19 cellular contexts compared by ENCODE assay signal in genomic region chr1:167790117-167790516, GRCh38.
DNase-seq lines count a peak whose midpoint lies in the region; ATAC-seq and TF ChIP-seq lines count a peak whose summit lies in the region.
"Had no signal": no experiment of that assay in that cellular context is flagged by ENCODE, and none has a peak within 500 bp of the region (broad histone marks: within the 10 kb centered on the region; RNA-seq: fewer than 3 reads in every experiment).

No MANE protein-coding gene starts in this region.

- intact Hi-C loops in mammary epithelial cell (cut with micrococcal nuclease) = loop anchor here (10.0 kb wide), 1 partner anchor 695 kb away; no protein-coding TSS in a partner anchor
- intact Hi-C loops in body of pancreas (cut with DNase I) = no loop called here

- ATAC-seq in DND-41 (ENCODE audit: insufficient read depth, low read depth) (no peak), body of pancreas (no peak), HG03460 (IDR thresholded peaks at IDR 0.05; ENCODE audit: unreplicated experiment) (no peak)
- ATAC-seq: lower lobe of right lung; naive thymus-derived CD4-positive, alpha-beta T cell had no signal

- H2AFZ ChIP-seq in DND-41 (ENCODE audit: low read depth, low read length) (no peak overlapping the region), mammary epithelial cell (ENCODE audit: low read depth, low read length) (no peak overlapping the region)

- CTCF ChIA-PET in mammary epithelial cell (lab: Charles Lee; ENCODE audit: low non-redundant PET) = interaction anchor here (0.8 kb wide), 1 partner anchor 13 kb away, joined by 5 read pairs; no protein-coding TSS in a partner anchor

- BruUV-seq in mammary epithelial cell (replicated peaks; lab: Mats Ljungman, UMichigan) = no TSS peak

- peaks cover 54% of the 10 kb centered on the region for H3K36me3 ChIP-seq in DND-41 (ENCODE audit: insufficient read depth, low read length)
- H3K36me3 ChIP-seq in mammary epithelial cell (ENCODE audit: insufficient read depth, low read length) = peaks cover 16% of the 10 kb centered on the region
- peaks cover 2 to 7% of the 10 kb centered on the region in 2 donors for H3K36me3 ChIP-seq in body of pancreas (replicated peaks in 1 of 2; ENCODE audit: insufficient read depth in 1 of 2, low read depth in 2 of 2)

- no peak for TF ChIP-seq POLR2A in body of pancreas (IDR thresholded peaks at IDR 0.05)

- H4K20me1 ChIP-seq in DND-41 (ENCODE audit: insufficient read depth, low read length) (peaks cover 3% of the 10 kb centered on the region; the same call in 1 of the 2 replicates), mammary epithelial cell (ENCODE audit: insufficient read depth, low read length) (no peaks in the 10 kb centered on the region)

- H3K27me3 ChIP-seq in DND-41 (ENCODE audit: insufficient read depth, low read length, poor library complexity) (no peaks in the 10 kb centered on the region), mammary epithelial cell (ENCODE audit: insufficient read depth, low read length) (no peaks in the 10 kb centered on the region), body of pancreas (no peaks in the 10 kb centered on the region)
- H3K27me3 ChIP-seq: heart left ventricle, pancreas had no signal

- dilution Hi-C loops in mammary epithelial cell (cut with HindIII; ENCODE audit: low sequenced_read_pairs) = loop anchor here (10.0 kb wide), 1 partner anchor 185 kb away; no protein-coding TSS in a partner anchor

- H3K4me3 ChIP-seq in DND-41 (ENCODE audit: low read depth in 1 of 2, low read length in 2 of 2) = no peak overlapping the region
- no peak overlapping the region for H3K4me3 ChIP-seq in mammary epithelial cell (replicated peaks in 1 of 3; ENCODE audit: insufficient read depth in 1 of 3, low read depth in 2 of 3, low read length in 3 of 3)
- no peak overlapping the region for H3K4me3 ChIP-seq in body of pancreas
- H3K4me3 ChIP-seq: heart left ventricle, lower lobe of right lung, pancreas had no signal

- 0 out of 2 replicates have a peak overlapping the region, but pooled peaks have one; percentile 3 for H3K27ac ChIP-seq in DND-41 (ENCODE audit: low read length)
- peak overlapping the region; percentile 78 for H3K27ac ChIP-seq in mammary epithelial cell (ENCODE audit: insufficient read depth, low read depth, low read length)
- no peak overlapping the region for H3K27ac ChIP-seq in body of pancreas
- H3K27ac ChIP-seq: lower lobe of right lung, pancreas, VCaP had no signal

- in situ Hi-C loops in mammary epithelial cell (cut with MboI; ENCODE audit: low sequenced_read_pairs in 2 of 2) = no loop called here

- no peaks in the 10 kb centered on the region for H3K9me3 ChIP-seq in DND-41 (ENCODE audit: insufficient read depth, low read length, severe bottlenecking)
- H3K9me3 ChIP-seq in mammary epithelial cell (replicated peaks; ENCODE audit: insufficient read depth, low read length) = no peaks in the 10 kb centered on the region
- no peaks in the 10 kb centered on the region for H3K9me3 ChIP-seq in body of pancreas
- H3K9me3 ChIP-seq: heart left ventricle, lower lobe of right lung, pancreas had no signal

- H3K4me2 ChIP-seq in DND-41 (ENCODE audit: insufficient read depth, low read length) = no peak overlapping the region
- peak overlapping the region; percentile 45 for H3K4me2 ChIP-seq in mammary epithelial cell (ENCODE audit: insufficient read depth, low read depth, low read length)

- H3K79me2 ChIP-seq in DND-41 (ENCODE audit: insufficient read depth, low read length) (0 out of 2 replicates have a peak, but pooled peaks cover 3% of the 10 kb centered on the region), mammary epithelial cell (ENCODE audit: insufficient read depth, low read length) (peaks cover 18% of the 10 kb centered on the region)

- DNase-seq in DND-41 (no peak), HPDE6-E6E7 (ENCODE audit: extremely low spot score) (peak; percentile 67), mammary epithelial cell (peak; percentile 95), myocyte (ENCODE audit: low read depth) (peak; percentile 60), body of pancreas (no peak), T-helper 2 cell (no peak)
- DNase-seq: activated gamma-delta T cell; AML-193; effector CD4-positive, alpha-beta T cell; heart left ventricle; lower lobe of right lung; MM.1S; naive thymus-derived CD4-positive, alpha-beta T cell; NCI-H1694; NCI-H510A; stimulated activated CD4-positive, alpha-beta T cell treated with anti-CD3 and anti-CD28 coated beads, Interleukin-2, amount 100 ng/mL, for 24 hours had no signal

- H3K9ac ChIP-seq in DND-41 (ENCODE audit: low read depth, low read length) (no peak overlapping the region), mammary epithelial cell (ENCODE audit: insufficient read depth, low read length) (peak overlapping the region; percentile 12)

- H3K4me1 ChIP-seq in DND-41 (ENCODE audit: insufficient read depth, low read length) (no peaks in the 10 kb centered on the region), mammary epithelial cell (ENCODE audit: insufficient read depth, low read length) (peaks cover 45% of the 10 kb centered on the region), body of pancreas (no peaks in the 10 kb centered on the region)
- H3K4me1 ChIP-seq: pancreas had no signal

- WGBS in mammary epithelial cell (ENCODE audit: low coverage, missing lambda C conversion rate) = 4% methylated on average over 4 of the region's 5 CpGs
- WGBS in body of pancreas, 2 donors = 90 to 94% methylated on average over 5 of the region's 5 CpGs

- TF ChIP-seq CTCF in DND-41 (IDR thresholded peaks at IDR 0.05; ENCODE audit: borderline replicate concordance, extremely low read depth, low read length, poor library complexity, severe bottlenecking) (no peak), mammary epithelial cell (conservative IDR thresholded peaks at IDR 0.05 in 1 of 2, IDR thresholded peaks at IDR 0.05 in 1 of 2; ENCODE audit: extremely low read depth in 1 of 2, insufficient read depth in 1 of 2, low read depth in 1 of 2, low read length in 2 of 2) (no peak), body of pancreas (IDR thresholded peaks at IDR 0.05) (no peak)

Comparison
In these comparisons a context has a peak if more than half of its experiments do, and no peak if none do; other contexts are left out.
1. DNase-seq: peak in HPDE6-E6E7 (single experiment), mammary epithelial cell (single experiment) and myocyte (single experiment); none in DND-41 (single experiment), body of pancreas (0 of 4) and T-helper 2 cell (0 of 5).
2. H3K27ac ChIP-seq: peak in DND-41 (single experiment) and mammary epithelial cell (single experiment); none in body of pancreas (0 of 4).